7 cellular contexts compared by ENCODE assay signal in genomic region chr7:132185150-132185549, GRCh38.
"Had no signal": no experiment of that assay in that cellular context is flagged by ENCODE, and none has a peak within 500 bp of the region (broad histone marks: within the 10 kb centered on the region; RNA-seq: fewer than 3 reads in every experiment).

No MANE protein-coding gene starts in this region.

- DNase-seq: H7, HCEC 1CT, IMR-90, KG1 had no signal

- H3K4me3 ChIP-seq: GM23338, K562 had no signal

- ATAC-seq: GM23338, K562 had no signal

- FAIRE-seq: HTR-8/SVneo, K562 had no signal

- H2AFZ ChIP-seq: GM23338 had no signal

- H3K4me2 ChIP-seq: GM23338 had no signal
